ENCODE assay signal across 12 cellular contexts in genomic region chr10:101564490-101564991, GRCh38.
"Had no signal": no experiment of that assay in that cellular context is flagged by ENCODE, and none has a peak within 500 bp of the region (broad histone marks: within the 10 kb centered on the region; RNA-seq: fewer than 3 reads in every experiment).

No MANE protein-coding gene starts in this region.

- ATAC-seq: activated CD8-positive, alpha-beta T cell treated with anti-CD3 and anti-CD28 coated beads, Interleukin-2, amount 10 ng/mL, durations not matched to agents 7 days and 5 days; natural killer cell treated with Interleukin-12 subunit alpha and Interleukin-12 subunit beta and Interleukin-15 and Interleukin-18, amount 100 ng/mL, for 72 hours; T-cell had no signal

- H3K9me3 ChIP-seq: esophagus muscularis mucosa, thyroid gland had no signal

- H3K4me3 ChIP-seq: dorsolateral prefrontal cortex, esophagus muscularis mucosa, thyroid gland had no signal

- H3K27ac Mint-ChIP-seq: activated CD8-positive, alpha-beta T cell treated with anti-CD3 and anti-CD28 coated beads, Interleukin-2, amount 10 ng/mL, durations not matched to agents 7 days and 5 days; activated naive CD8-positive, alpha-beta T cell treated with anti-CD3 and anti-CD28 coated beads for 36 hours; immature natural killer cell; T-cell had no signal

- H3K9me3 Mint-ChIP-seq: activated naive CD8-positive, alpha-beta T cell treated with anti-CD3 and anti-CD28 coated beads for 36 hours; immature natural killer cell; natural killer cell treated with Interleukin-12 subunit alpha and Interleukin-12 subunit beta and Interleukin-15 and Interleukin-18, amount 100 ng/mL, for 72 hours; T-cell had no signal

- H3K27ac ChIP-seq: dorsolateral prefrontal cortex, esophagus muscularis mucosa, thyroid gland had no signal

- H3K36me3 ChIP-seq: esophagus muscularis mucosa, thyroid gland had no signal

- DNase-seq: activated CD4-positive, alpha-beta T cell treated with anti-CD3 and anti-CD28 coated beads for 4 hours; activated CD8-positive, alpha-beta T cell treated with anti-CD3 and anti-CD28 coated beads, Interleukin-2, amount 10 ng/mL, durations not matched to agents 7 days and 5 days; activated naive CD8-positive, alpha-beta T cell treated with anti-CD3 and anti-CD28 coated beads for 36 hours; hypothalamus; immature natural killer cell; stimulated activated CD4-positive, alpha-beta T cell treated with anti-CD3 and anti-CD28 coated beads, Interleukin-15, amount 100 ng/mL, for 24 hours; stimulated activated CD4-positive, alpha-beta T cell treated with anti-CD3 and anti-CD28 coated beads, Interleukin-4, amount 100 ng/mL, for 24 hours; thyroid gland had no signal

- H3K36me3 Mint-ChIP-seq: activated naive CD8-positive, alpha-beta T cell treated with anti-CD3 and anti-CD28 coated beads for 36 hours; natural killer cell treated with Interleukin-12 subunit alpha and Interleukin-12 subunit beta and Interleukin-15 and Interleukin-18, amount 100 ng/mL, for 72 hours; T-cell had no signal

- H3K4me3 Mint-ChIP-seq: activated CD8-positive, alpha-beta T cell treated with anti-CD3 and anti-CD28 coated beads, Interleukin-2, amount 10 ng/mL, durations not matched to agents 7 days and 5 days; activated naive CD8-positive, alpha-beta T cell treated with anti-CD3 and anti-CD28 coated beads for 36 hours; immature natural killer cell; natural killer cell treated with Interleukin-12 subunit alpha and Interleukin-12 subunit beta and Interleukin-15 and Interleukin-18, amount 100 ng/mL, for 72 hours; T-cell had no signal
